1 cellular context compared by ENCODE assay signal in the genomic region with DNA sequence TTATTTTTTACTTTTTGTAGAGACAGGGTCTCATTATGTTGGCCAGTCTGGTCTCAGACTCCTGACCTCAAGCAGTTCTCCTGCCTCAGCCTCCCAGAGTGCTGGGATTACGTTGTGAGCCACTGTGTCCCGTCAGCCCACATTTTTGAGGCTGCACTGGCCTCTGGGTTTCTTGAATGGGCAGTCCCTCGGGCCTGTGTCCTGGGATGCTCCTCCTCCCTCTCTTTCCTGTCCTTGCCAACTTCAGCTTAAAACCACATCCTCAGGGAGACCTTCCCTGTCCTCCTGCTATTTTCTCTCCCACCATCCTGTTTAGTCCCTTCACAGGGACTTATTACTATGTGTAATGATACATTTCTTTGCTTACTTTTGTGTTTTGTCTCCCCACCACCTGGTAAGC.
TF ChIP-seq lines count a peak whose summit lies in the region.

No MANE protein-coding gene starts in this region.

TF ChIP-seq in H1, 55 proteins besides CTCF, POLR2A, EP300 and RAD21:
- TF ChIP-seq KDM1A (IDR thresholded peaks at IDR 0.05; ENCODE audit: borderline replicate concordance, low read length) (no peak), NANOG (IDR thresholded peaks at IDR 0.05; ENCODE audit: insufficient read depth, low read depth, low read length, poor library complexity, severe bottlenecking) (no peak), TEAD4 (IDR thresholded peaks at IDR 0.05; ENCODE audit: low read depth, low read length) (no peak), CREB1 (IDR thresholded peaks at IDR 0.05) (no peak), CTBP2 (IDR thresholded peaks at IDR 0.05; ENCODE audit: borderline replicate concordance, insufficient read depth, insufficient read length, low read length) (no peak), SRF (IDR thresholded peaks at IDR 0.05; ENCODE audit: low read depth, low read length) (no peak), EGR1 (IDR thresholded peaks at IDR 0.05; ENCODE audit: borderline replicate concordance, low read depth, low read length) (no peak), POLR2AphosphoS5 (IDR thresholded peaks at IDR 0.05; ENCODE audit: low read depth, low read length) (no peak), BCL11A (IDR thresholded peaks at IDR 0.05; ENCODE audit: low read depth in 2 of 2, low read length in 2 of 2) (no peak)
- TF ChIP-seq, protein P1, sequence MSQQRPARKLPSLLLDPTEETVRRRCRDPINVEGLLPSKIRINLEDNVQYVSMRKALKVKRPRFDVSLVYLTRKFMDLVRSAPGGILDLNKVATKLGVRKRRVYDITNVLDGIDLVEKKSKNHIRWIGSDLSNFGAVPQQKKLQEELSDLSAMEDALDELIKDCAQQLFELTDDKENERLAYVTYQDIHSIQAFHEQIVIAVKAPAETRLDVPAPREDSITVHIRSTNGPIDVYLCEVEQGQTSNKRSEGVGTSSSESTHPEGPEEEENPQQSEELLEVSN (IDR thresholded peaks at IDR 0.05) = no peak
